Comparison of ENCODE assay signal across 14 cellular contexts in the genomic region with DNA sequence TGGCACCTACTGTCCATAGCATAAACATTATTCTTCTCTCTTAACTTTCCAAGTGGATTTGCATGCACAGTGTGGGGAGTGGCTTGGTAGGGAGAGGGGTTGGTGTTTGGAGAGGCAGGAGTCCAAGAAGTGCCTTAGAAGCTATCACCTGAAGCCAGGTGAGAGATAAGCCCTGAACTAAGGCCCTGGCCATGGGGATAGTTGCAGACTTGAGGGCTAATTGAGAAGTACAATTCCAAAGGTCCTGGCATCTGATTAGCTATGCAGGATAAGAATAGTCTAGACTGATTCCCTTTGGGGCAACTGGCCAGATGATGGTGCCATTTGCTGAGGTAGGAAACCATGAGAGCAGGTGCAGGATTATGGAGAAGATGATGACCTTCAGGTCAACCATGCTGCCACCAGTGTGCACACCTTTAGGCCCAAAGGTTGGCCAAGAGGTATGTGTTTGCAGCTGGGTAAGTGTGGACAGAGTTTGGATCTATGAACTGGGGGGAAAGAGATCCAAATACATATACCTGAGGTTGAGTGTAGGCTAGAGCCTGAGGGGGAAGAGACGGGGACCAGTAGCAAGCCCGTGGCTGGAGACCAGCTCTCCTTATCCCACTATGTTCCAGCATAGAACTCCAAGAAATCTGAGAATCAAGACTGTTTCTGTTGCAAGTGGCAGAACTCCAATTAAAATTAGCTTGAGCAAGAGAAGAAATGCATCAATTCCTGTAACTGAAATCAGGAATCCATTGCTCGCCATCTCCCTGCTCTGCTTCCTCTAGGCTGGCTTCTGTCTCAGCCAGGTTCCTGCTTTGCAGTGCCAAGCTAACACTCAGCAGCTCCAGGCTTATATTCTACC. TPM values are rescaled to one million over a fixed set of nuclear protein-coding genes. Genes with fewer than 3 reads are reported as not detected.
DNase-seq lines count a peak whose midpoint lies in the region; ATAC-seq and TF ChIP-seq lines count a peak whose summit lies in the region.
"Had no signal": no experiment of that assay in that cellular context is flagged by ENCODE, and none has a peak within 500 bp of the region (broad histone marks: within the 10 kb centered on the region; RNA-seq: fewer than 3 reads in every experiment).

No MANE protein-coding gene starts in this region.

- peak; percentile 5 for ATAC-seq in sciatic nerve
- ATAC-seq in HG03097 (IDR thresholded peaks at IDR 0.05; ENCODE audit: low FRiP score, unreplicated experiment), result no peak
- ATAC-seq in HG02852 (IDR thresholded peaks at IDR 0.05; ENCODE audit: unreplicated experiment), result no peak

- H3K27ac ChIP-seq in Peyer's patch (peak overlapping the region in 3 of 4 donors; percentile 94 to 99 (median 98)), esophagus squamous epithelium (peak overlapping the region in 3 of 4 donors; percentile 98)

- H3K36me3 ChIP-seq in Peyer's patch, result peaks cover 0 to 7% (median 0%) of the 10 kb centered on the region in 3 donors
- no peaks in the 10 kb centered on the region for H3K36me3 ChIP-seq in esophagus squamous epithelium
- H3K36me3 ChIP-seq: thyroid gland had no signal

- WGBS in esophagus squamous epithelium, 2 donors, result 83 to 89% methylated on average over 3 of the region's 3 CpGs

- TF ChIP-seq POLR2A in Peyer's patch (IDR thresholded peaks at IDR 0.05) (peak in 1 of 2 donors; percentile 63), esophagus squamous epithelium (IDR thresholded peaks at IDR 0.05) (no peak)

- no peak overlapping the region for H3K4me3 ChIP-seq in Peyer's patch
- no peak overlapping the region for H3K4me3 ChIP-seq in esophagus squamous epithelium
- H3K4me3 ChIP-seq: thyroid gland had no signal

- no peaks in the 10 kb centered on the region for H3K9me3 ChIP-seq in Peyer's patch
- no peaks in the 10 kb centered on the region for H3K9me3 ChIP-seq in esophagus squamous epithelium
- H3K9me3 ChIP-seq: thyroid gland had no signal

- intact Hi-C loops in esophagus squamous epithelium (cut with DNase I) (no loop called here), sciatic nerve (cut with DNase I) (no loop called here)

- peak in 3 of 6 experiments; percentile 52 to 60 (median 57) for TF ChIP-seq CTCF in Peyer's patch (IDR thresholded peaks at IDR 0.05)
- TF ChIP-seq CTCF in esophagus squamous epithelium (IDR thresholded peaks at IDR 0.05), result no peak

- H3K27me3 ChIP-seq in Peyer's patch (no peaks in the 10 kb centered on the region), esophagus squamous epithelium (no peaks in the 10 kb centered on the region)
- H3K27me3 ChIP-seq: thyroid gland had no signal

- peak; percentile 26 to 42 for DNase-seq in NCI-H526 (lab: John Stamatoyannopoulos, UW)
- no peak for DNase-seq in NCI-H526 treated with DMSO at 0.1 percent for 48 hours (lab: John Stamatoyannopoulos, UW)
- DNase-seq in Peyer's patch, result peak in 2 of 3 donors; percentile 62 to 79
- DNase-seq in esophagus squamous epithelium (lab: John Stamatoyannopoulos, UW), result no peak
- DNase-seq in sciatic nerve (ENCODE audit: low spot score), result no peak
- no peak for DNase-seq in HUDEP-2 (lab: John Stamatoyannopoulos, UW; ENCODE audit: unreplicated experiment in 76 of 76)
- DNase-seq: 8988T, KBM-7, thyroid gland had no signal

- H3K4me1 ChIP-seq in Peyer's patch (peaks cover 7 to 28% (median 15%) of the 10 kb centered on the region in 4 donors), esophagus squamous epithelium (peaks cover 18 to 30% (median 21%) of the 10 kb centered on the region in 3 donors)

RNA-seq across cellular contexts. Expression of a gene that starts 1.8 kb away (rescaled TPM):
- total RNA-seq in Peyer's patch, result 100 to 1,000 TPM in 3 of 4 donors, 10 to 100 TPM in 1; 53.6 to 820 (median 644) TPM
- total RNA-seq in esophagus squamous epithelium, result 10 to 100 TPM; 10.5 to 13.5 (median 12.8) TPM
- total RNA-seq in sciatic nerve, result 11.9 TPM

RNA-seq across cellular contexts. Expression of a gene that starts 21.0 kb away (rescaled TPM):
- total RNA-seq in Peyer's patch (1 to 10 TPM in 3 of 4 donors, not detected in 1; 1.9 to 4.6 (median 3.6) TPM), esophagus squamous epithelium (not detected), sciatic nerve (not detected)
- total RNA-seq: epithelial cell of proximal tubule, kidney epithelial cell, progenitor cell of endocrine pancreas had no signal

RNA-seq across cellular contexts. Expression of a gene that starts 22.2 kb away (rescaled TPM):
- 100 to 1,000 TPM; 113 to 214 (median 176) TPM for total RNA-seq in Peyer's patch
- 100 to 1,000 TPM in 1 of 4 donors, 10 to 100 TPM in 3; 55.4 to 114 (median 79.3) TPM for total RNA-seq in esophagus squamous epithelium
- 47.6 TPM for total RNA-seq in sciatic nerve

RNA-seq across cellular contexts. Expression of a gene that starts 22.4 kb away (rescaled TPM):
- total RNA-seq in Peyer's patch, result 10 to 100 TPM in 2 of 4 donors, 1 to 10 TPM in 1, not detected in 1; 4.6 to 14.2 (median 13.5) TPM
- total RNA-seq in esophagus squamous epithelium, result 1 to 10 TPM in 3 of 4 donors, under 1 TPM in 1; 0.79 to 4.5 (median 3.3) TPM
- 2.9 TPM for total RNA-seq in sciatic nerve

RNA-seq across cellular contexts. Expression of a gene that starts 38.1 kb away (rescaled TPM):
- 10 to 100 TPM in 1 of 4 donors, 1 to 10 TPM in 2, not detected in 1; 2.6 to 11.3 (median 3.9) TPM for total RNA-seq in Peyer's patch
- 1 to 10 TPM in 1 of 4 donors, under 1 TPM in 2, not detected in 1; 0.42 to 3.7 (median 0.95) TPM for total RNA-seq in esophagus squamous epithelium
- 0.76 TPM for total RNA-seq in sciatic nerve
- total RNA-seq: epithelial cell of proximal tubule, kidney epithelial cell had no signal

Comparison
In these comparisons a context has a peak if more than half of its experiments do, and no peak if none do; other contexts are left out.
1. DNase-seq: peak in NCI-H526 (2 of 2) and Peyer's patch (2 of 3); none in NCI-H526 treated with DMSO at 0.1 percent for 48 hours (single experiment), esophagus squamous epithelium (single experiment), sciatic nerve (single experiment) and HUDEP-2 (0 of 76).